Comparison of ENCODE assay signal across 8 cellular contexts in the genomic region with DNA sequence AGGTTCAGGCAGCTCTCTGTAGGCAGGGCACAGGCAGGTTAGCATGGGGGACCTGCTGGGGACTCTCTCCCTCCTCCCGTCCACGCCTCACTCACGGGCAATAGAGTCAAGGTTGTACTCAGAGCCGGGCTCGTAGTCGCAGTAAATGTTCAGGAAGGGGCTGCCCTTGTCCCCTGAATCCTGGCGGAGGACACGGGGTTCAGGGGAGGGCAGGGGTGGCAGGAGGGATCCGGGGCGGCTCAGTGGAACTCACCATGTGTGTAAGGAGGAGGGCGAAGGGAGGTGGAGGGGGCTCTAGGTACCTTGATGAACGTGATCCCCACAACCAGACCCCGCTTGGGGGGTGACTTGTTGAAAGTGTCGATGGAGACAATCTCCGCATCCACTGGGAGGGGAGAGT.
DNase-seq lines count a peak whose midpoint lies in the region; ATAC-seq and TF ChIP-seq lines count a peak whose summit lies in the region.

No MANE protein-coding gene starts in this region.

- no peaks in the 10 kb centered on the region for H3K27me3 ChIP-seq in ACC112 (ENCODE audit: insufficient read depth, low read length)
- no peaks in the 10 kb centered on the region for H3K27me3 ChIP-seq in HUES6 (ENCODE audit: control insufficient read depth, insufficient read depth, low read length)
- H3K27me3 ChIP-seq in brain microvascular endothelial cell (replicated peaks) = no peaks in the 10 kb centered on the region
- no peaks in the 10 kb centered on the region for H3K27me3 ChIP-seq in mucosa of rectum (ENCODE audit: control insufficient read depth in 2 of 2, insufficient read depth in 2 of 2, low read length in 2 of 2)

- peak overlapping the region; percentile 76 for H3K4me3 ChIP-seq in ACC112 (ENCODE audit: low read depth, low read length)
- H3K4me3 ChIP-seq in HUES6 (ENCODE audit: low read depth, low read length) = peak overlapping the region; percentile 81
- peak overlapping the region; percentile 75 for H3K4me3 ChIP-seq in brain microvascular endothelial cell (ENCODE audit: low read depth, low read length)
- peak overlapping the region; percentile 91 to 98 for H3K4me3 ChIP-seq in mucosa of rectum (ENCODE audit: low read length in 2 of 2)

- H3K36me3 ChIP-seq in ACC112 (ENCODE audit: insufficient read depth, low read length) (no peaks in the 10 kb centered on the region), HUES6 (ENCODE audit: control insufficient read depth, insufficient read depth, low read length) (peaks cover 11% of the 10 kb centered on the region), brain microvascular endothelial cell (replicated peaks) (no peaks in the 10 kb centered on the region), mucosa of rectum (ENCODE audit: control insufficient read depth in 2 of 2, insufficient read depth in 2 of 2, low read length in 2 of 2) (peaks cover 0 to 7% of the 10 kb centered on the region in 2 donors)

- no peaks in the 10 kb centered on the region for H3K4me1 ChIP-seq in ACC112 (ENCODE audit: control insufficient read depth, insufficient read depth, low read length, unreplicated experiment)
- peaks cover 9% of the 10 kb centered on the region; the same call in 1 of the 2 replicates for H3K4me1 ChIP-seq in HUES6 (ENCODE audit: control insufficient read depth, insufficient read depth, low read length)
- peaks cover 4 to 5% of the 10 kb centered on the region in 2 donors for H3K4me1 ChIP-seq in mucosa of rectum (ENCODE audit: control insufficient read depth in 2 of 2, insufficient read depth in 2 of 2, low read length in 2 of 2)

- no peak overlapping the region for H2AFZ ChIP-seq in ACC112 (ENCODE audit: low read length, unreplicated experiment)

- H3K9ac ChIP-seq in HUES6 (ENCODE audit: low read length) = no peak overlapping the region
- no peak overlapping the region for H3K9ac ChIP-seq in mucosa of rectum (ENCODE audit: low read depth in 1 of 2, low read length in 2 of 2)

- H3K9me3 ChIP-seq in HUES6 (ENCODE audit: control insufficient read depth, insufficient read depth, low read depth, low read length) = no peaks in the 10 kb centered on the region
- H3K9me3 ChIP-seq in mucosa of rectum (ENCODE audit: control insufficient read depth in 2 of 2, low read length in 2 of 2) = no peaks in the 10 kb centered on the region

- TF ChIP-seq CTCF in brain microvascular endothelial cell (IDR thresholded peaks at IDR 0.05; ENCODE audit: low read depth, low read length, missing control alignments) = no peak
- TF ChIP-seq CTCF in GM20000 (IDR thresholded peaks at IDR 0.05; ENCODE audit: extremely low read depth, missing control alignments) = no peak

- no peak overlapping the region for H3K27ac ChIP-seq in ACC112 (ENCODE audit: low read depth, low read length)
- no peak overlapping the region for H3K27ac ChIP-seq in HUES6 (ENCODE audit: low read depth, low read length)
- H3K27ac ChIP-seq in brain microvascular endothelial cell = no peak overlapping the region
- H3K27ac ChIP-seq in mucosa of rectum (ENCODE audit: low read depth in 2 of 2, low read length in 2 of 2) = no peak overlapping the region

- ATAC-seq in HG03039 (IDR thresholded peaks at IDR 0.05; ENCODE audit: unreplicated experiment) = no peak

- DNase-seq in brain microvascular endothelial cell = no peak
- no peak for DNase-seq in GM20000 (ENCODE audit: low spot score)
- no peak for DNase-seq in SHP77 (lab: John Stamatoyannopoulos, UW)
- no peak for DNase-seq in CD1c-positive myeloid dendritic cell (ENCODE audit: extremely low spot score)

- in situ Hi-C loops in brain microvascular endothelial cell (cut with HindIII; ENCODE audit: low pct_ligation_motif_present, low sequenced_read_pairs) = no loop called here

- no peaks in the 10 kb centered on the region for H3K79me2 ChIP-seq in ACC112 (ENCODE audit: control insufficient read depth, insufficient read depth, low read length, unreplicated experiment)
